ENCODE assay signal across 13 cellular contexts in the genomic region with DNA sequence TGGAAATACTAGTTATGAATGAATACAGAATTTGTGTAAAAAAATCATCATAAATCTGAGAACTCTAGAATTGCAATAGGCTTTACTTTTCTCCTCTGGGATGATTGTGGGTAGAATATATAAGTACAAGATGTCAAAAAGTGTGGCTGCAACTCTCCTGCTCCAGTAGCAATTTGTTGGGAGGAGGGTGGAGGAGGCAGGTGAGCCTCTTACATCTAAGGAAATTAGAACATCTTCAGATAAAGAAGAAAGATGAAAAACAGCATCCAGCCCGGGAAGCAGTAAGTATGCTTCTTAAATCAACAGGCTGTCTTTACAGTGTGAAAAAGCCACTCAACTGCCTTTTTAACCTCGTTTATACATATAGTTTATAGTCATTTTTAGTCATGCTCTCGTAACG.
DNase-seq lines count a peak whose midpoint lies in the region; ATAC-seq and TF ChIP-seq lines count a peak whose summit lies in the region.
"Had no signal": no experiment of that assay in that cellular context is flagged by ENCODE, and none has a peak within 500 bp of the region (broad histone marks: within the 10 kb centered on the region; RNA-seq: fewer than 3 reads in every experiment).

No MANE protein-coding gene starts in this region.

- peaks cover 2% of the 10 kb centered on the region for H3K4me1 Mint-ChIP-seq in activated naive CD8-positive, alpha-beta T cell (ENCODE audit: low read depth)
- no peaks in the 10 kb centered on the region for H3K4me1 Mint-ChIP-seq in activated naive CD8-positive, alpha-beta T cell treated with anti-CD3 and anti-CD28 coated beads, Interleukin-2, amount 50 U/mL, for 24 hours
- H3K4me1 Mint-ChIP-seq: B cell had no signal

- peak overlapping the region; percentile 68 for H3K27ac Mint-ChIP-seq in activated naive CD8-positive, alpha-beta T cell
- H3K27ac Mint-ChIP-seq in activated naive CD8-positive, alpha-beta T cell treated with anti-CD3 and anti-CD28 coated beads, Interleukin-2, amount 50 U/mL, for 24 hours = no peak overlapping the region
- H3K27ac Mint-ChIP-seq: B cell had no signal

- H3K4me1 ChIP-seq in left ventricle myocardium inferior = peaks cover 35% of the 10 kb centered on the region

- H3K36me3 ChIP-seq in left ventricle myocardium inferior = no peaks in the 10 kb centered on the region

- peak overlapping the region in 31 of 59 donors; percentile 2 to 96 (median 53) for H3K27ac ChIP-seq in dorsolateral prefrontal cortex
- H3K27ac ChIP-seq in left ventricle myocardium inferior (replicated peaks) = no peak overlapping the region
- H3K27ac ChIP-seq: C4-2B, GM23248 had no signal

- ATAC-seq in activated naive CD8-positive, alpha-beta T cell treated with anti-CD3 and anti-CD28 coated beads, Interleukin-2, amount 50 U/mL, for 24 hours = no peak
- ATAC-seq: GM12878, HCT116 had no signal

- no peak overlapping the region for H3K4me3 Mint-ChIP-seq in activated naive CD8-positive, alpha-beta T cell
- no peak overlapping the region for H3K4me3 Mint-ChIP-seq in activated naive CD8-positive, alpha-beta T cell treated with anti-CD3 and anti-CD28 coated beads, Interleukin-2, amount 50 U/mL, for 24 hours
- H3K4me3 Mint-ChIP-seq: B cell had no signal

- H3K9me3 Mint-ChIP-seq in activated naive CD8-positive, alpha-beta T cell (ENCODE audit: low read depth) = no peaks in the 10 kb centered on the region
- H3K9me3 Mint-ChIP-seq in activated naive CD8-positive, alpha-beta T cell treated with anti-CD3 and anti-CD28 coated beads, Interleukin-2, amount 50 U/mL, for 24 hours = no peaks in the 10 kb centered on the region

- H3K36me3 Mint-ChIP-seq in activated naive CD8-positive, alpha-beta T cell = peaks cover 7% of the 10 kb centered on the region
- H3K36me3 Mint-ChIP-seq in activated naive CD8-positive, alpha-beta T cell treated with anti-CD3 and anti-CD28 coated beads, Interleukin-2, amount 50 U/mL, for 24 hours (ENCODE audit: low read depth) = peaks cover 8% of the 10 kb centered on the region

- H3K27me3 Mint-ChIP-seq in activated naive CD8-positive, alpha-beta T cell = no peaks in the 10 kb centered on the region
- H3K27me3 Mint-ChIP-seq in activated naive CD8-positive, alpha-beta T cell treated with anti-CD3 and anti-CD28 coated beads, Interleukin-2, amount 50 U/mL, for 24 hours = no peaks in the 10 kb centered on the region
- H3K27me3 Mint-ChIP-seq: B cell had no signal

- no peak for DNase-seq in activated naive CD8-positive, alpha-beta T cell treated with anti-CD3 and anti-CD28 coated beads, Interleukin-2, amount 50 U/mL, for 24 hours
- DNase-seq in dorsolateral prefrontal cortex (no peak), putamen (ENCODE audit: low spot score) (peak; percentile 28), NCI-H2107 treated with DMSO at 0.1 percent for 48 hours (lab: John Stamatoyannopoulos, UW; ENCODE audit: unreplicated experiment) (no peak), left ventricle myocardium inferior (no peak), dedifferentiated amniotic fluid mesenchymal stem cell (ENCODE audit: extremely low spot score) (no peak)
- DNase-seq: DMS 273 treated with DMSO at 0.1 percent for 48 hours, GM23248 had no signal

- intact Hi-C loops in dorsolateral prefrontal cortex (cut with DNase I) = loop anchor here (5.0 to 10.0 kb wide), 2 partner anchors 179 to 242 kb away; no protein-coding TSS in a partner anchor
- intact Hi-C loops in left ventricle myocardium inferior (cut with micrococcal nuclease) = no loop called here

- H3K4me3 ChIP-seq in dorsolateral prefrontal cortex = no peak overlapping the region
- no peak overlapping the region for H3K4me3 ChIP-seq in left ventricle myocardium inferior
- H3K4me3 ChIP-seq: GM12878, GM23248 had no signal

- H3K9me3 ChIP-seq in left ventricle myocardium inferior (replicated peaks) = no peaks in the 10 kb centered on the region

- TF ChIP-seq CTCF in dorsolateral prefrontal cortex (IDR thresholded peaks at IDR 0.05 in 54 of 56, conservative IDR thresholded peaks at IDR 0.05 in 2 of 56; ENCODE audit: low read depth in 1 of 56, partially characterized antibody in 56 of 56) (no peak), left ventricle myocardium inferior (IDR thresholded peaks at IDR 0.05; ENCODE audit: borderline replicate concordance) (no peak)

- no peaks in the 10 kb centered on the region for H3K27me3 ChIP-seq in dorsolateral prefrontal cortex
- H3K27me3 ChIP-seq in left ventricle myocardium inferior (ENCODE audit: low read depth) = no peaks in the 10 kb centered on the region
